14 cellular contexts compared by ENCODE assay signal in the genomic region with DNA sequence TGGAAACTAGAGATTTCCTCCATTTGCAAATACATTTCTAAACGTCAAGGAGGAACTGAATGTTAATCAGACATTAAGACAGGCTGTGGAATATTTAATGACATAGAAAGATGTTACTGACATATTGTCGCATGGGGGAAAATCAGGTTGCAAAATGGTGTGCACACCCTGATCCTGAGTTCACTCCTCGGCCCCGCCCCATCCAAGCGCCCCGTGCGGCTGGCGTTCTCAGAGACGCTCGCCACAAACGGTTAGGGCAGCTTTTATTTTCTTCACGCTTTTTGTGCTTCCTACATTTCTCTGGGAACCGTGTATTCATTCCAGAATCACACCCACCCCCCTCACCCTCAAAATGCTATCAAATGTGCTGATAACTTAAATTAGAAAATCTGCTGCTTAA. TPM values are rescaled to one million over a fixed set of nuclear protein-coding genes. Genes with fewer than 3 reads are reported as not detected.
DNase-seq lines count a peak whose midpoint lies in the region; TF ChIP-seq lines count a peak whose summit lies in the region.
"Had no signal": no experiment of that assay in that cellular context is flagged by ENCODE, and none has a peak within 500 bp of the region (broad histone marks: within the 10 kb centered on the region; RNA-seq: fewer than 3 reads in every experiment).

No MANE protein-coding gene starts in this region.

- H3K36me3 Mint-ChIP-seq in activated CD4-positive, alpha-beta T cell treated with anti-CD3 and anti-CD28 coated beads, Interleukin-2, amount 10 ng/mL, durations not matched to agents 7 days and 5 days (ENCODE audit: low read depth), result no peaks in the 10 kb centered on the region
- peaks cover 9% of the 10 kb centered on the region for H3K36me3 Mint-ChIP-seq in nephron (ENCODE audit: low read depth)
- H3K36me3 Mint-ChIP-seq: activated naive CD4-positive, alpha-beta T cell treated with anti-CD3 and anti-CD28 coated beads, Interleukin-2, amount 50 U/mL, for 72 hours had no signal

- no peak overlapping the region for H3K27ac Mint-ChIP-seq in activated CD4-positive, alpha-beta T cell treated with anti-CD3 and anti-CD28 coated beads, Interleukin-2, amount 10 ng/mL, durations not matched to agents 7 days and 5 days
- H3K27ac Mint-ChIP-seq in nephron, result peak overlapping the region in 2 of 3 experiments; percentile 66 to 85
- H3K27ac Mint-ChIP-seq: activated naive CD4-positive, alpha-beta T cell treated with anti-CD3 and anti-CD28 coated beads, Interleukin-2, amount 50 U/mL, for 72 hours had no signal

- CTCF ChIA-PET in activated CD4-positive, alpha-beta T cell treated with anti-CD3 and anti-CD28 coated beads, Interleukin-2, amount 10 ng/mL, durations not matched to agents 7 days and 5 days (lab: Charles Lee), result interaction anchor here (0.5 to 1.6 kb wide), 2 partner anchors 32 to 445 kb away, joined by 3 to 5 read pairs; no protein-coding TSS in a partner anchor

- H3K27me3 Mint-ChIP-seq in activated CD4-positive, alpha-beta T cell treated with anti-CD3 and anti-CD28 coated beads, Interleukin-2, amount 10 ng/mL, durations not matched to agents 7 days and 5 days, result peaks cover 16% of the 10 kb centered on the region
- H3K27me3 Mint-ChIP-seq in nephron (ENCODE audit: low read depth), result peaks cover 11% of the 10 kb centered on the region

- no peaks in the 10 kb centered on the region for H3K9me3 Mint-ChIP-seq in activated CD4-positive, alpha-beta T cell treated with anti-CD3 and anti-CD28 coated beads, Interleukin-2, amount 10 ng/mL, durations not matched to agents 7 days and 5 days
- no peaks in the 10 kb centered on the region for H3K9me3 Mint-ChIP-seq in nephron
- H3K9me3 Mint-ChIP-seq: activated naive CD4-positive, alpha-beta T cell treated with anti-CD3 and anti-CD28 coated beads, Interleukin-2, amount 50 U/mL, for 72 hours; nephron progenitor cell had no signal

- no peak overlapping the region for H3K4me3 Mint-ChIP-seq in activated CD4-positive, alpha-beta T cell treated with anti-CD3 and anti-CD28 coated beads, Interleukin-2, amount 10 ng/mL, durations not matched to agents 7 days and 5 days
- H3K4me3 Mint-ChIP-seq in nephron, result no peak overlapping the region
- H3K4me3 Mint-ChIP-seq: nephron progenitor cell had no signal

- TF ChIP-seq CTCF in nephron (IDR thresholded peaks at IDR 0.05; ENCODE audit: unreplicated experiment in 3 of 3), result no peak

- DNase-seq in activated CD4-positive, alpha-beta T cell treated with anti-CD3 and anti-CD28 coated beads, Interleukin-2, amount 10 ng/mL, durations not matched to agents 7 days and 5 days, result peak; percentile 15
- DNase-seq in activated CD4-positive, alpha-beta T cell treated with anti-CD3 and anti-CD28 coated beads for 4 hours, result no peak
- DNase-seq in NCI-H2171 (lab: John Stamatoyannopoulos, UW) (peak; percentile 25), astrocyte of the hippocampus (ENCODE audit: low read depth, low spot score) (peak; percentile 28), NCI-H82 (lab: John Stamatoyannopoulos, UW) (no peak), amniotic stem cell (lab: John Stamatoyannopoulos, UW) (no peak), NCI-H1092 (lab: John Stamatoyannopoulos, UW) (no peak)
- DNase-seq: cortex of kidney, DND-41, KG1, nephron progenitor cell had no signal

- POLR2A ChIA-PET in activated CD4-positive, alpha-beta T cell treated with anti-CD3 and anti-CD28 coated beads, Interleukin-2, amount 10 ng/mL, durations not matched to agents 7 days and 5 days (lab: Charles Lee), result no interaction called here

- peaks cover 9% of the 10 kb centered on the region for H3K4me1 Mint-ChIP-seq in activated CD4-positive, alpha-beta T cell treated with anti-CD3 and anti-CD28 coated beads, Interleukin-2, amount 10 ng/mL, durations not matched to agents 7 days and 5 days
- peaks cover 55% of the 10 kb centered on the region for H3K4me1 Mint-ChIP-seq in nephron

RNA-seq across cellular contexts. Expression of a gene that starts 10.8 kb away (rescaled TPM):
- total RNA-seq in activated CD4-positive, alpha-beta T cell treated with anti-CD3 and anti-CD28 coated beads, Interleukin-2, amount 10 ng/mL, durations not matched to agents 7 days and 5 days, result not detected
- total RNA-seq: activated naive CD4-positive, alpha-beta T cell treated with anti-CD3 and anti-CD28 coated beads, Interleukin-2, amount 50 U/mL, for 72 hours; ureter had no signal

RNA-seq across cellular contexts. Expression of a gene that starts 25.3 kb away (rescaled TPM):
- not detected for total RNA-seq in activated CD4-positive, alpha-beta T cell treated with anti-CD3 and anti-CD28 coated beads, Interleukin-2, amount 10 ng/mL, durations not matched to agents 7 days and 5 days
- total RNA-seq: activated naive CD4-positive, alpha-beta T cell treated with anti-CD3 and anti-CD28 coated beads, Interleukin-2, amount 50 U/mL, for 72 hours; ureter had no signal

RNA-seq across cellular contexts. Expression of a gene that starts 52.7 kb away (rescaled TPM):
- total RNA-seq in activated CD4-positive, alpha-beta T cell treated with anti-CD3 and anti-CD28 coated beads, Interleukin-2, amount 10 ng/mL, durations not matched to agents 7 days and 5 days, result 1 to 10 TPM; 1.2 to 1.4 TPM

Comparison
In these comparisons a context has a peak if more than half of its experiments do, and no peak if none do; other contexts are left out.
1. DNase-seq: peak in activated CD4-positive, alpha-beta T cell treated with anti-CD3 and anti-CD28 coated beads, Interleukin-2, amount 10 ng/mL, durations not matched to agents 7 days and 5 days (single experiment), NCI-H2171 (single experiment) and astrocyte of the hippocampus (single experiment); none in activated CD4-positive, alpha-beta T cell treated with anti-CD3 and anti-CD28 coated beads for 4 hours (0 of 2), NCI-H82 (single experiment), amniotic stem cell (single experiment) and NCI-H1092 (single experiment).